Comparison of ENCODE assay signal across 8 cellular contexts in the genomic region with DNA sequence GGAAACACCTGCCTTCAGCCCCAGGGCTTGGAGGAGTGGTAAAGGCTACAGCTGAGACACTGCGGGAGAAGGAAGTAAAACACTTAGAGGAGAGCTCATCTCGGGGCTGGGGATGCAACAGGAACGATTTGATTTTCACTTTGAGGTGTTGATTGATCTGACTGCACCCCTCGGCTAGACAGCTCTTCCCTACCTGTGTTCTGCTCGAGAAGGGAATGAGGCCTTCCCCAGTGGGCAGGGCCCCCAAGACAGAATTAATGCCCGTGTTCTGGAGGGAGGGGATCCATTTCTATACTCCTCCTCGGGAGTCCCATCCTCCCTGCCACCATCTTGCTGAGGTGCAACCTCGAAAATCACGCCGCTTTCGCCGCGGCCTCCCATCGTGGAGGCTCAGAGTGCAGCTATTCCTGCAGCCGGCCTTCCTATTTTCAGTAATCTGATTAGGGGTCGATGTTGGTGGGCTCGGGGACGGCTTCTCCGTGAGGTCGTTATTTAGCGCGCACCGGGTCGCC. TPM values are rescaled to one million over a fixed set of nuclear protein-coding genes. Genes with fewer than 3 reads are reported as not detected.
DNase-seq lines count a peak whose midpoint lies in the region; ATAC-seq, FAIRE-seq and TF ChIP-seq lines count a peak whose summit lies in the region.

No MANE protein-coding gene starts in this region.

- H3K9me3 ChIP-seq in Peyer's patch (no peaks in the 10 kb centered on the region), esophagus (ENCODE audit: control insufficient read depth in 2 of 2, insufficient read depth in 1 of 2, low read depth in 1 of 2, low read length in 1 of 2) (no peaks in the 10 kb centered on the region), pancreas (no peaks in the 10 kb centered on the region)

- no peak for TF ChIP-seq POLR2A in Peyer's patch (IDR thresholded peaks at IDR 0.05)
- TF ChIP-seq POLR2A in H54 (IDR thresholded peaks at IDR 0.05; ENCODE audit: low read depth, low read length): no peak

- 1 to 2% methylated on average over 24 of the region's 24 CpGs for WGBS in esophagus, 2 donors
- 12% methylated on average over 24 of the region's 24 CpGs for WGBS in pancreas, 2 donors

- H3K4me3 ChIP-seq in GM08714 (ENCODE audit: low read length) (peak overlapping the region; percentile 43; the same call in 1 of the 2 replicates), Peyer's patch (peak overlapping the region; percentile 57 to 67 (median 63)), esophagus (ENCODE audit: low read depth in 1 of 2, low read length in 2 of 2) (peak overlapping the region; percentile 68 to 71), pancreas (peak overlapping the region; percentile 43 to 59 (median 48))

- peak in 1 of 4 donors; percentile 1 for ATAC-seq in pancreas
- ATAC-seq in GM18867 (IDR thresholded peaks at IDR 0.05; ENCODE audit: unreplicated experiment): no peak
- ATAC-seq in GM19351 (IDR thresholded peaks at IDR 0.05; ENCODE audit: unreplicated experiment): no peak

- no peak for FAIRE-seq in pancreas (lab: Jason Lieb, UNC)
- no peak for FAIRE-seq in H54 (lab: Jason Lieb, UNC)

- H3K36me3 ChIP-seq in Peyer's patch (no peaks in the 10 kb centered on the region), esophagus (ENCODE audit: control insufficient read depth in 2 of 2, insufficient read depth in 2 of 2, low read length in 1 of 2) (no peaks in the 10 kb centered on the region), pancreas (no peaks in the 10 kb centered on the region)

- intact Hi-C loops in pancreas (cut with DNase I): loop anchor here in 1 of 3 donors (5.0 kb wide), 1 partner anchor 63 kb away; no protein-coding TSS in a partner anchor

- no peaks in the 10 kb centered on the region for H3K27me3 ChIP-seq in Peyer's patch
- H3K27me3 ChIP-seq in esophagus (ENCODE audit: control insufficient read depth in 1 of 2, insufficient read depth in 2 of 2, low read length in 2 of 2): no peaks in the 10 kb centered on the region
- no peaks in the 10 kb centered on the region for H3K27me3 ChIP-seq in pancreas

- no peak for TF ChIP-seq CTCF in Peyer's patch (IDR thresholded peaks at IDR 0.05)
- TF ChIP-seq CTCF in pancreas (IDR thresholded peaks at IDR 0.05): no peak

- H3K27ac ChIP-seq in Peyer's patch (peak overlapping the region; percentile 81 to 92 (median 84)), esophagus (ENCODE audit: low read depth in 2 of 2, low read length in 1 of 2) (peak overlapping the region; percentile 91), pancreas (peak overlapping the region; percentile 3 to 84 (median 58))

- peaks cover 0 to 46% (median 13%) of the 10 kb centered on the region in 4 donors for H3K4me1 ChIP-seq in Peyer's patch
- H3K4me1 ChIP-seq in esophagus (ENCODE audit: control insufficient read depth in 2 of 2, insufficient read depth in 2 of 2, low read length in 1 of 2): peaks cover 2 to 20% of the 10 kb centered on the region in 2 donors
- peaks cover 0 to 32% (median 10%) of the 10 kb centered on the region in 3 donors for H3K4me1 ChIP-seq in pancreas

- DNase-seq in Peyer's patch (no peak), pancreas (no peak), NCI-H748 (lab: John Stamatoyannopoulos, UW; ENCODE audit: unreplicated experiment) (no peak), H54 (ENCODE audit: insufficient read length, low spot score) (no peak)

RNA-seq across cellular contexts. Expression of gene ATP2B4, which starts 2.4 kb away (rescaled TPM):
- total RNA-seq in Peyer's patch (10 to 100 TPM; 36.3 to 78.4 (median 59.7) TPM), pancreas (10 to 100 TPM; 14.0 to 40.5 (median 15.0) TPM)
- polyA plus RNA-seq in esophagus (10 to 100 TPM; 17.7 to 19.3 TPM), pancreas (10 to 100 TPM; 13.8 to 19.3 TPM)
